ENCODE assay signal across 17 cellular contexts in genomic region chr2:157348291-157348921, GRCh38. TPM values are rescaled to one million over a fixed set of nuclear protein-coding genes. Genes with fewer than 3 reads are reported as not detected.
A peak's percentile ranks its signal among the peaks of the same experiment; 100 is the strongest.
DNase-seq lines count a peak whose midpoint lies in the region; ATAC-seq and TF ChIP-seq lines count a peak whose summit lies in the region.
"Had no signal": no experiment of that assay in that cellular context is flagged by ENCODE, and none has a peak within 500 bp of the region (broad histone marks: within the 10 kb centered on the region; RNA-seq: fewer than 3 reads in every experiment).

No MANE protein-coding gene starts in this region.

- H3K4me3 Mint-ChIP-seq in activated CD8-positive, alpha-beta T cell treated with anti-CD3 and anti-CD28 coated beads for 36 hours, result peak overlapping the region; percentile 31
- no peak overlapping the region for H3K4me3 Mint-ChIP-seq in activated CD8-positive, alpha-beta T cell treated with anti-CD3 and anti-CD28 coated beads, Interleukin-2, amount 10 ng/mL, durations not matched to agents 7 days and 5 days
- peak overlapping the region; percentile 47 for H3K4me3 Mint-ChIP-seq in stimulated activated naive CD8-positive, alpha-beta T cell treated with anti-CD3 and anti-CD28 coated beads, Interleukin-15, Interleukin-2, amounts not matched to agents 100 ng/mL and 50 ng/mL, for 24 hours
- peak overlapping the region; percentile 32 for H3K4me3 Mint-ChIP-seq in activated naive CD8-positive, alpha-beta T cell treated with anti-CD3 and anti-CD28 coated beads, Interleukin-2, amount 50 U/mL, for 24 hours
- peak overlapping the region; percentile 49 to 70 for H3K4me3 Mint-ChIP-seq in stimulated activated naive CD8-positive, alpha-beta T cell treated with anti-CD3 and anti-CD28 coated beads, Interleukin-15, amount 100 ng/mL, for 72 hours
- H3K4me3 Mint-ChIP-seq: CD4-positive, alpha-beta memory T cell; GM23338 had no signal

- H3K4me1 Mint-ChIP-seq in activated CD8-positive, alpha-beta T cell treated with anti-CD3 and anti-CD28 coated beads for 36 hours (ENCODE audit: low read depth), result peaks cover 32% of the 10 kb centered on the region
- H3K4me1 Mint-ChIP-seq in activated CD8-positive, alpha-beta T cell treated with anti-CD3 and anti-CD28 coated beads, Interleukin-2, amount 10 ng/mL, durations not matched to agents 7 days and 5 days (ENCODE audit: low read depth), result peaks cover 14% of the 10 kb centered on the region
- H3K4me1 Mint-ChIP-seq in stimulated activated naive CD8-positive, alpha-beta T cell treated with anti-CD3 and anti-CD28 coated beads, Interleukin-15, Interleukin-2, amounts not matched to agents 100 ng/mL and 50 ng/mL, for 24 hours (ENCODE audit: low read depth), result peaks cover 40% of the 10 kb centered on the region
- peaks cover 31% of the 10 kb centered on the region for H3K4me1 Mint-ChIP-seq in activated naive CD8-positive, alpha-beta T cell treated with anti-CD3 and anti-CD28 coated beads, Interleukin-2, amount 50 U/mL, for 24 hours
- H3K4me1 Mint-ChIP-seq in stimulated activated naive CD8-positive, alpha-beta T cell treated with anti-CD3 and anti-CD28 coated beads, Interleukin-15, amount 100 ng/mL, for 72 hours, result peaks cover 36% of the 10 kb centered on the region

- DNase-seq in activated CD8-positive, alpha-beta T cell treated with anti-CD3 and anti-CD28 coated beads for 36 hours, result no peak
- no peak for DNase-seq in activated CD8-positive, alpha-beta T cell treated with anti-CD3 and anti-CD28 coated beads, Interleukin-2, amount 10 ng/mL, durations not matched to agents 7 days and 5 days
- no peak for DNase-seq in stimulated activated naive CD8-positive, alpha-beta T cell treated with anti-CD3 and anti-CD28 coated beads, Interleukin-15, Interleukin-2, amounts not matched to agents 100 U/mL and 50 U/mL, for 24 hours
- DNase-seq in activated naive CD8-positive, alpha-beta T cell treated with anti-CD3 and anti-CD28 coated beads, Interleukin-2, amount 50 U/mL, for 24 hours, result no peak
- no peak for DNase-seq in stimulated activated naive CD8-positive, alpha-beta T cell treated with anti-CD3 and anti-CD28 coated beads, Interleukin-15, amount 100 ng/mL, for 72 hours
- DNase-seq in inferior parietal cortex (ENCODE audit: extremely low spot score), result no peak
- DNase-seq: ACHN; Caco-2; CD4-positive, alpha-beta memory T cell; DND-41; GDM1; H7 had no signal

- peaks cover 20% of the 10 kb centered on the region for H3K36me3 Mint-ChIP-seq in activated CD8-positive, alpha-beta T cell treated with anti-CD3 and anti-CD28 coated beads for 36 hours (ENCODE audit: low read depth)
- H3K36me3 Mint-ChIP-seq in activated CD8-positive, alpha-beta T cell treated with anti-CD3 and anti-CD28 coated beads, Interleukin-2, amount 10 ng/mL, durations not matched to agents 7 days and 5 days (ENCODE audit: low read depth), result peaks cover 30% of the 10 kb centered on the region
- H3K36me3 Mint-ChIP-seq in stimulated activated naive CD8-positive, alpha-beta T cell treated with anti-CD3 and anti-CD28 coated beads, Interleukin-15, Interleukin-2, amounts not matched to agents 100 ng/mL and 50 ng/mL, for 24 hours (ENCODE audit: low read depth), result peaks cover 13% of the 10 kb centered on the region
- peaks cover 20% of the 10 kb centered on the region for H3K36me3 Mint-ChIP-seq in activated naive CD8-positive, alpha-beta T cell treated with anti-CD3 and anti-CD28 coated beads, Interleukin-2, amount 50 U/mL, for 24 hours (ENCODE audit: low read depth)

- CTCF ChIA-PET in activated CD8-positive, alpha-beta T cell treated with anti-CD3 and anti-CD28 coated beads for 36 hours (lab: Charles Lee), result interaction anchor here (0.8 to 7.6 kb wide), 5 partner anchors 13 to 41 kb away, joined by 3 to 166 read pairs (median 4); partner anchors contain the start of gene ERMN
- CTCF ChIA-PET in activated CD8-positive, alpha-beta T cell treated with anti-CD3 and anti-CD28 coated beads, Interleukin-2, amount 10 ng/mL, durations not matched to agents 7 days and 5 days (lab: Charles Lee), result interaction anchor here (1.2 to 8.7 kb wide), 2 partner anchors 8 to 13 kb away, joined by 3 to 151 read pairs; no protein-coding TSS in a partner anchor

- peaks cover 22% of the 10 kb centered on the region for H3K9me3 Mint-ChIP-seq in activated CD8-positive, alpha-beta T cell treated with anti-CD3 and anti-CD28 coated beads for 36 hours
- peaks cover 27% of the 10 kb centered on the region for H3K9me3 Mint-ChIP-seq in activated CD8-positive, alpha-beta T cell treated with anti-CD3 and anti-CD28 coated beads, Interleukin-2, amount 10 ng/mL, durations not matched to agents 7 days and 5 days (ENCODE audit: insufficient read depth)
- H3K9me3 Mint-ChIP-seq in stimulated activated naive CD8-positive, alpha-beta T cell treated with anti-CD3 and anti-CD28 coated beads, Interleukin-15, Interleukin-2, amounts not matched to agents 100 ng/mL and 50 ng/mL, for 24 hours, result peaks cover 13% of the 10 kb centered on the region
- peaks cover 21% of the 10 kb centered on the region for H3K9me3 Mint-ChIP-seq in activated naive CD8-positive, alpha-beta T cell treated with anti-CD3 and anti-CD28 coated beads, Interleukin-2, amount 50 U/mL, for 24 hours
- peaks cover 22 to 26% of the 10 kb centered on the region in 2 donors for H3K9me3 Mint-ChIP-seq in stimulated activated naive CD8-positive, alpha-beta T cell treated with anti-CD3 and anti-CD28 coated beads, Interleukin-15, amount 100 ng/mL, for 72 hours

- POLR2A ChIA-PET in activated CD8-positive, alpha-beta T cell treated with anti-CD3 and anti-CD28 coated beads for 36 hours (lab: Charles Lee), result no interaction called here
- POLR2A ChIA-PET in activated CD8-positive, alpha-beta T cell treated with anti-CD3 and anti-CD28 coated beads, Interleukin-2, amount 10 ng/mL, durations not matched to agents 7 days and 5 days (lab: Charles Lee), result interaction anchor here (1.1 kb wide), 1 partner anchor 21 kb away, joined by 3 read pairs; no protein-coding TSS in a partner anchor

- intact Hi-C loops in activated CD8-positive, alpha-beta T cell treated with anti-CD3 and anti-CD28 coated beads for 36 hours (cut with micrococcal nuclease), result no loop called here

- H3K27me3 Mint-ChIP-seq in activated CD8-positive, alpha-beta T cell treated with anti-CD3 and anti-CD28 coated beads for 36 hours, result no peaks in the 10 kb centered on the region
- H3K27me3 Mint-ChIP-seq in activated CD8-positive, alpha-beta T cell treated with anti-CD3 and anti-CD28 coated beads, Interleukin-2, amount 10 ng/mL, durations not matched to agents 7 days and 5 days (ENCODE audit: low read depth), result no peaks in the 10 kb centered on the region
- no peaks in the 10 kb centered on the region for H3K27me3 Mint-ChIP-seq in stimulated activated naive CD8-positive, alpha-beta T cell treated with anti-CD3 and anti-CD28 coated beads, Interleukin-15, Interleukin-2, amounts not matched to agents 100 ng/mL and 50 ng/mL, for 24 hours
- no peaks in the 10 kb centered on the region for H3K27me3 Mint-ChIP-seq in activated naive CD8-positive, alpha-beta T cell treated with anti-CD3 and anti-CD28 coated beads, Interleukin-2, amount 50 U/mL, for 24 hours
- H3K27me3 Mint-ChIP-seq in stimulated activated naive CD8-positive, alpha-beta T cell treated with anti-CD3 and anti-CD28 coated beads, Interleukin-15, amount 100 ng/mL, for 72 hours, result no peaks in the 10 kb centered on the region
- H3K27me3 Mint-ChIP-seq: CD4-positive, alpha-beta memory T cell had no signal

- peak overlapping the region; percentile 40 for H3K27ac Mint-ChIP-seq in activated CD8-positive, alpha-beta T cell treated with anti-CD3 and anti-CD28 coated beads for 36 hours
- no peak overlapping the region for H3K27ac Mint-ChIP-seq in activated CD8-positive, alpha-beta T cell treated with anti-CD3 and anti-CD28 coated beads, Interleukin-2, amount 10 ng/mL, durations not matched to agents 7 days and 5 days
- no peak overlapping the region for H3K27ac Mint-ChIP-seq in stimulated activated naive CD8-positive, alpha-beta T cell treated with anti-CD3 and anti-CD28 coated beads, Interleukin-15, Interleukin-2, amounts not matched to agents 100 ng/mL and 50 ng/mL, for 24 hours
- H3K27ac Mint-ChIP-seq in activated naive CD8-positive, alpha-beta T cell treated with anti-CD3 and anti-CD28 coated beads, Interleukin-2, amount 50 U/mL, for 24 hours, result no peak overlapping the region
- H3K27ac Mint-ChIP-seq in stimulated activated naive CD8-positive, alpha-beta T cell treated with anti-CD3 and anti-CD28 coated beads, Interleukin-15, amount 100 ng/mL, for 72 hours, result peak overlapping the region; percentile 78
- H3K27ac Mint-ChIP-seq: GM23338 had no signal

- TF ChIP-seq CTCF in activated CD8-positive, alpha-beta T cell treated with anti-CD3 and anti-CD28 coated beads for 36 hours (IDR thresholded peaks at IDR 0.05), result no peak

- peak; percentile 24 for ATAC-seq in activated CD8-positive, alpha-beta T cell treated with anti-CD3 and anti-CD28 coated beads for 36 hours
- no peak for ATAC-seq in activated CD8-positive, alpha-beta T cell treated with anti-CD3 and anti-CD28 coated beads, Interleukin-2, amount 10 ng/mL, durations not matched to agents 7 days and 5 days
- ATAC-seq in stimulated activated naive CD8-positive, alpha-beta T cell treated with anti-CD3 and anti-CD28 coated beads, Interleukin-15, Interleukin-2, amounts not matched to agents 100 U/mL and 50 U/mL, for 24 hours, result no peak
- no peak for ATAC-seq in activated naive CD8-positive, alpha-beta T cell treated with anti-CD3 and anti-CD28 coated beads, Interleukin-2, amount 50 U/mL, for 24 hours
- ATAC-seq in stimulated activated naive CD8-positive, alpha-beta T cell treated with anti-CD3 and anti-CD28 coated beads, Interleukin-15, amount 100 ng/mL, for 72 hours, result no peak
- no peak for ATAC-seq in HG03135 (IDR thresholded peaks at IDR 0.05; ENCODE audit: unreplicated experiment)
- ATAC-seq: GM23338, HepG2 had no signal

RNA-seq across cellular contexts. Expression of gene ERMN, which starts 22.8 kb away (rescaled TPM):
- 1 to 10 TPM in 1 of 2 experiments, under 1 TPM in 1; 0.87 to 1.3 TPM for total RNA-seq in activated CD8-positive, alpha-beta T cell treated with anti-CD3 and anti-CD28 coated beads for 36 hours
- total RNA-seq in activated CD8-positive, alpha-beta T cell treated with anti-CD3 and anti-CD28 coated beads, Interleukin-2, amount 10 ng/mL, durations not matched to agents 7 days and 5 days, result 1 to 10 TPM; 2.2 to 3.2 TPM
- total RNA-seq: A172, HepG2 had no signal

Comparison
In these comparisons a context has a peak if more than half of its experiments do, and no peak if none do; other contexts are left out.
1. H3K27ac Mint-ChIP-seq: peak in activated CD8-positive, alpha-beta T cell treated with anti-CD3 and anti-CD28 coated beads for 36 hours (single experiment) and stimulated activated naive CD8-positive, alpha-beta T cell treated with anti-CD3 and anti-CD28 coated beads, Interleukin-15, amount 100 ng/mL, for 72 hours (2 of 2); none in activated CD8-positive, alpha-beta T cell treated with anti-CD3 and anti-CD28 coated beads, Interleukin-2, amount 10 ng/mL, durations not matched to agents 7 days and 5 days (single experiment), stimulated activated naive CD8-positive, alpha-beta T cell treated with anti-CD3 and anti-CD28 coated beads, Interleukin-15, Interleukin-2, amounts not matched to agents 100 ng/mL and 50 ng/mL, for 24 hours (single experiment) and activated naive CD8-positive, alpha-beta T cell treated with anti-CD3 and anti-CD28 coated beads, Interleukin-2, amount 50 U/mL, for 24 hours (single experiment).